ENCODE assay signal across 1 cellular context in genomic region chr1:155134858-155135415, GRCh38.
A peak's percentile ranks its signal among the peaks of the same experiment; 100 is the strongest.
TF ChIP-seq lines count a peak whose summit lies in the region.

No MANE protein-coding gene starts in this region.

TF ChIP-seq in endothelial cell of umbilical vein, 7 proteins besides CTCF, POLR2A, EP300 and RAD21:
- TF ChIP-seq JUN (IDR thresholded peaks at IDR 0.05; ENCODE audit: borderline replicate concordance, insufficient read depth, insufficient read length, low read depth) (no peak), FOS (IDR thresholded peaks at IDR 0.05; ENCODE audit: borderline replicate concordance, insufficient read depth, low read length) (peak; percentile 30), MAX (IDR thresholded peaks at IDR 0.05; ENCODE audit: insufficient read depth, insufficient read length) (peak; percentile 58), GATA2 (IDR thresholded peaks at IDR 0.05; ENCODE audit: insufficient read depth, insufficient read length, low read depth, low read length) (no peak), MYC (IDR thresholded peaks at IDR 0.05; ENCODE audit: low read depth, low read length) (no peak), EZH2 (IDR thresholded peaks at IDR 0.05; ENCODE audit: borderline replicate concordance, low read depth, low read length, severe bottlenecking) (no peak), POLR2AphosphoS5 (IDR thresholded peaks at IDR 0.05; ENCODE audit: insufficient read depth, low read depth, low read length) (no peak)
